Comparison of ENCODE assay signal across 1 cellular context in genomic region chr19:16078759-16079707, GRCh38.
TF ChIP-seq lines count a peak whose summit lies in the region.

No MANE protein-coding gene starts in this region.

TF ChIP-seq in K562, 482 proteins besides CTCF, POLR2A, EP300 and RAD21 (continued from another document and continues in another):
- TF ChIP-seq RBFOX2 (IDR thresholded peaks at IDR 0.05; ENCODE audit: low read depth, low read length) (0 out of 2 replicates have a peak, but pooled peaks have one; percentile 12), ZBTB2 (IDR thresholded peaks at IDR 0.05) (peak; percentile 44; the same call in 1 of the 2 replicates), THRAP3 (IDR thresholded peaks at IDR 0.05; ENCODE audit: borderline replicate concordance) (peak; percentile 34; the same call in 1 of the 2 replicates), ESRRB (CRISPR knock-in tag; IDR thresholded peaks at IDR 0.05; ENCODE audit: borderline replicate concordance) (no peak), HMBOX1 (IDR thresholded peaks at IDR 0.05) (0 out of 2 replicates have a peak, but pooled peaks have one; percentile 20), RFX5 (IDR thresholded peaks at IDR 0.05; ENCODE audit: low read depth, low read length) (no peak), ZEB2 (IDR thresholded peaks at IDR 0.05) (peak; percentile 54), FOSL1 (tag; conservative IDR thresholded peaks at IDR 0.05) (peak; percentile 97), SNRNP70 (optimal IDR thresholded peaks at IDR 0.05; ENCODE audit: low read depth, low read length) (no peak), PTTG1 (tag; IDR thresholded peaks at IDR 0.05; ENCODE audit: low read depth) (0 out of 2 replicates have a peak, but pooled peaks have one; percentile 19), ZNF766 (CRISPR knock-in tag; conservative IDR thresholded peaks at IDR 0.05) (peak; percentile 93), ARID1B (IDR thresholded peaks at IDR 0.05) (peak; percentile 97), ATF4 (CRISPR knock-in tag; IDR thresholded peaks at IDR 0.05) (no peak), THAP7 (CRISPR knock-in tag; IDR thresholded peaks at IDR 0.05) (peak; percentile 45; the same call in 1 of the 2 replicates), RBM15 (IDR thresholded peaks at IDR 0.05; ENCODE audit: insufficient read depth, low read length) (no peak), BMI1 (IDR thresholded peaks at IDR 0.05; ENCODE audit: low read length) (no peak), OTX1 (CRISPR knock-in tag; IDR thresholded peaks at IDR 0.05) (peak; percentile 8; the same call in 1 of the 2 replicates), NCOA1 (IDR thresholded peaks at IDR 0.05; ENCODE audit: low read depth) (peak; percentile 81; the same call in 1 of the 2 replicates), HMG20B (CRISPR knock-in tag; IDR thresholded peaks at IDR 0.05) (0 out of 2 replicates have a peak, but pooled peaks have one; percentile 54), TARDBP (IDR thresholded peaks at IDR 0.05) (no peak), GTF2E2 (tag; IDR thresholded peaks at IDR 0.05) (peak; percentile 92), MTA3 (IDR thresholded peaks at IDR 0.05; ENCODE audit: borderline replicate concordance) (no peak), XRCC3 (IDR thresholded peaks at IDR 0.05) (no peak), ZNF77 (CRISPR knock-in tag; IDR thresholded peaks at IDR 0.05) (no peak), FOXA3 (CRISPR knock-in tag; conservative IDR thresholded peaks at IDR 0.05 in 1 of 2, IDR thresholded peaks at IDR 0.05 in 1 of 2) (0 out of 4 replicates have a peak, but pooled peaks of 1 of the 2 experiments have one; percentile 39), DNMT1 (IDR thresholded peaks at IDR 0.05) (no peak), SMARCE1 (IDR thresholded peaks at IDR 0.05) (peak; percentile 84), FOXK2 (conservative IDR thresholded peaks at IDR 0.05 in 1 of 2, IDR thresholded peaks at IDR 0.05 in 1 of 2; ENCODE audit: low read depth in 2 of 2) (peak; percentile 37 to 73; a peak in 3 of 4 replicates), SRSF3 (IDR thresholded peaks at IDR 0.05; ENCODE audit: insufficient read depth, low read length) (no peak), E2F8 (IDR thresholded peaks at IDR 0.05; ENCODE audit: low read depth, partially characterized antibody) (peak; percentile 28), KLF13 (tag; IDR thresholded peaks at IDR 0.05; ENCODE audit: borderline replicate concordance, low read depth) (no peak), L3MBTL2 (IDR thresholded peaks at IDR 0.05) (peak; percentile 83), RCOR1 (IDR thresholded peaks at IDR 0.05; ENCODE audit: borderline replicate concordance in 1 of 2, low read depth in 2 of 2, low read length in 2 of 2) (peak; percentile 99 to 100), ETV5 (CRISPR knock-in tag; IDR thresholded peaks at IDR 0.05; ENCODE audit: low read depth) (peak; percentile 58; the same call in 1 of the 2 replicates), RNF2 (IDR thresholded peaks at IDR 0.05) (peak; percentile 71; the same call in 1 of the 2 replicates), SIRT6 (IDR thresholded peaks at IDR 0.05; ENCODE audit: low read depth, low read length) (no peak), CHD7 (IDR thresholded peaks at IDR 0.05; ENCODE audit: low read depth, low read length) (no peak), ATF2 (CRISPR knock-in tag; IDR thresholded peaks at IDR 0.05) (no peak), ZNF395 (CRISPR knock-in tag; IDR thresholded peaks at IDR 0.05) (peak; percentile 58)
